1 cellular context compared by ENCODE assay signal in the genomic region with DNA sequence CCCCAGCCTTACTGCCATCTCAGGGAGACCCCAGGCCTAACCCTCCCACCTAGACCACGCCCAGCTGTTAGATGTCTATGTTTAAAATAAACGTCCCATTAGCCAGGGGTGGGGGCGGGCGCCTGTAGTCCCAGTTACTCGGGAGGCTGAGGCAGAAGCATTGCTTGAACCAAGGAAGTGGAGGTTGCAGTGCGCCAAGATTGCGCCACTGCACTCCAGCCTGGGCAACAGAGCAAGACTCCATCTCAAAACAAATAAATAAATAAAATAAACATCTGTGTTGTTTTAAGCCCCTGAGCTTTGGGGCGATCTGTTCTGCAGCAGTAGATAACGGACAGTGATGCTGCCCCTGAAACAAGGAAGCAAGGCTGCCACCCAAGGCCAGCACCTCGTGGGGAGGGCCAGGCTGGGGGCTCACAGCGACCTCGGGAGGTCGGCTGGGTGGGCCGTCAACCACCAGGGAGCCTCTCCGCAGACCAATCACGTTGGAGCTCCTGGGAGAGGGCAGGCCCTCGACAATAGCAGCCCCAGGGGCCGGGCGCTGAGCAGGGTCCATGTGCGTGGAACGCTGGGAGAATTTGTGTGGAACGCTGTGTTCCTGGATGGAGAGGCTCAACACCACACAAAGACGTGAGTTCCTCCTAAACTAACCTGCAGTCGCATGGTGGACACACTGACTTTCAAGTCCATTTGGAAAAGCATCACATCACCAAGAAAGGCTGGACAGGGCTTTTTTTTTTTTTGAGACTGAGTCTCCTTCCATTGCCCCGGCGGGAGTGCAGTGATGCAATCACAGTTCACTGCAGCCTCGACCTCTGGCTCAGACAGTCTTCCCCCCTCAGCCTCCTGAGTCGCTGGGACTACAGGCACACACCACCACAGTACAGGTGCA.
A peak's percentile ranks its signal among the peaks of the same experiment; 100 is the strongest.
TF ChIP-seq lines count a peak whose summit lies in the region.

No MANE protein-coding gene starts in this region.

TF ChIP-seq in K562, 482 proteins besides CTCF, POLR2A, EP300 and RAD21 (continued from another document):
- TF ChIP-seq CEBPG (CRISPR knock-in tag; IDR thresholded peaks at IDR 0.05) = peak; percentile 87
- peak; percentile 45 to 83 for TF ChIP-seq CEBPG (tag; conservative IDR thresholded peaks at IDR 0.05 in 1 of 2, IDR thresholded peaks at IDR 0.05 in 1 of 2)
- TF ChIP-seq RBM22 (IDR thresholded peaks at IDR 0.05; ENCODE audit: low read depth, low read length, poor library complexity, severe bottlenecking) = no peak
- TF ChIP-seq, protein P1, sequence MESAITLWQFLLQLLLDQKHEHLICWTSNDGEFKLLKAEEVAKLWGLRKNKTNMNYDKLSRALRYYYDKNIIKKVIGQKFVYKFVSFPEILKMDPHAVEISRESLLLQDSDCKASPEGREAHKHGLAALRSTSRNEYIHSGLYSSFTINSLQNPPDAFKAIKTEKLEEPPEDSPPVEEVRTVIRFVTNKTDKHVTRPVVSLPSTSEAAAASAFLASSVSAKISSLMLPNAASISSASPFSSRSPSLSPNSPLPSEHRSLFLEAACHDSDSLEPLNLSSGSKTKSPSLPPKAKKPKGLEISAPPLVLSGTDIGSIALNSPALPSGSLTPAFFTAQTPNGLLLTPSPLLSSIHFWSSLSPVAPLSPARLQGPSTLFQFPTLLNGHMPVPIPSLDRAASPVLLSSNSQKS (CRISPR knock-in tag; IDR thresholded peaks at IDR 0.05) = no peak
- peak; percentile 18 for TF ChIP-seq HMGN3 (IDR thresholded peaks at IDR 0.05; ENCODE audit: borderline replicate concordance, extremely low read depth, insufficient read length, low read depth, low read length)
- TF ChIP-seq, protein P2, sequence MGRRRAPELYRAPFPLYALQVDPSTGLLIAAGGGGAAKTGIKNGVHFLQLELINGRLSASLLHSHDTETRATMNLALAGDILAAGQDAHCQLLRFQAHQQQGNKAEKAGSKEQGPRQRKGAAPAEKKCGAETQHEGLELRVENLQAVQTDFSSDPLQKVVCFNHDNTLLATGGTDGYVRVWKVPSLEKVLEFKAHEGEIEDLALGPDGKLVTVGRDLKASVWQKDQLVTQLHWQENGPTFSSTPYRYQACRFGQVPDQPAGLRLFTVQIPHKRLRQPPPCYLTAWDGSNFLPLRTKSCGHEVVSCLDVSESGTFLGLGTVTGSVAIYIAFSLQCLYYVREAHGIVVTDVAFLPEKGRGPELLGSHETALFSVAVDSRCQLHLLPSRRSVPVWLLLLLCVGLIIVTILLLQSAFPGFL (CRISPR knock-in tag; IDR thresholded peaks at IDR 0.05) = no peak
- no peak for TF ChIP-seq HMG20B (CRISPR knock-in tag; IDR thresholded peaks at IDR 0.05)
- TF ChIP-seq, protein P3, sequence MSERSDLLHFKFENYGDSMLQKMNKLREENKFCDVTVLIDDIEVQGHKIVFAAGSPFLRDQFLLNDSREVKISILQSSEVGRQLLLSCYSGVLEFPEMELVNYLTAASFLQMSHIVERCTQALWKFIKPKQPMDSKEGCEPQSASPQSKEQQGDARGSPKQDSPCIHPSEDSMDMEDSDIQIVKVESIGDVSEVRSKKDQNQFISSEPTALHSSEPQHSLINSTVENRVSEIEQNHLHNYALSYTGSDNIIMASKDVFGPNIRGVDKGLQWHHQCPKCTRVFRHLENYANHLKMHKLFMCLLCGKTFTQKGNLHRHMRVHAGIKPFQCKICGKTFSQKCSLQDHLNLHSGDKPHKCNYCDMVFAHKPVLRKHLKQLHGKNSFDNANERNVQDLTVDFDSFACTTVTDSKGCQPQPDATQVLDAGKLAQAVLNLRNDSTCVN (CRISPR knock-in tag; IDR thresholded peaks at IDR 0.05) = no peak
- TF ChIP-seq ZNF41 (CRISPR knock-in tag; conservative IDR thresholded peaks at IDR 0.05) = no peak
- no peak for TF ChIP-seq CBFA2T2 (conservative IDR thresholded peaks at IDR 0.05)
- TF ChIP-seq GATAD2A (IDR thresholded peaks at IDR 0.05) = no peak
- TF ChIP-seq FOXA3 (CRISPR knock-in tag; conservative IDR thresholded peaks at IDR 0.05 in 1 of 2, IDR thresholded peaks at IDR 0.05 in 1 of 2) = 0 out of 4 replicates have a peak, but pooled peaks of 1 of the 2 experiments have one; percentile 2
- TF ChIP-seq ZC3H8 (IDR thresholded peaks at IDR 0.05) = no peak
- TF ChIP-seq, protein P4, sequence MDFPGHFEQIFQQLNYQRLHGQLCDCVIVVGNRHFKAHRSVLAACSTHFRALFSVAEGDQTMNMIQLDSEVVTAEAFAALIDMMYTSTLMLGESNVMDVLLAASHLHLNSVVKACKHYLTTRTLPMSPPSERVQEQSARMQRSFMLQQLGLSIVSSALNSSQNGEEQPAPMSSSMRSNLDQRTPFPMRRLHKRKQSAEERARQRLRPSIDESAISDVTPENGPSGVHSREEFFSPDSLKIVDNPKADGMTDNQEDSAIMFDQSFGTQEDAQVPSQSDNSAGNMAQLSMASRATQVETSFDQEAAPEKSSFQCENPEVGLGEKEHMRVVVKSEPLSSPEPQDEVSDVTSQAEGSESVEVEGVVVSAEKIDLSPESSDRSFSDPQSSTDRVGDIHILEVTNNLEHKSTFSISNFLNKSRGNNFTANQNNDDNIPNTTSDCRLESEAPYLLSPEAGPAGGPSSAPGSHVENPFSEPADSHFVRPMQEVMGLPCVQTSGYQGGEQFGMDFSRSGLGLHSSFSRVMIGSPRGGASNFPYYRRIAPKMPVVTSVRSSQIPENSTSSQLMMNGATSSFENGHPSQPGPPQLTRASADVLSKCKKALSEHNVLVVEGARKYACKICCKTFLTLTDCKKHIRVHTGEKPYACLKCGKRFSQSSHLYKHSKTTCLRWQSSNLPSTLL (IDR thresholded peaks at IDR 0.05) = no peak
